ENCODE assay signal across 8 cellular contexts in the genomic region with DNA sequence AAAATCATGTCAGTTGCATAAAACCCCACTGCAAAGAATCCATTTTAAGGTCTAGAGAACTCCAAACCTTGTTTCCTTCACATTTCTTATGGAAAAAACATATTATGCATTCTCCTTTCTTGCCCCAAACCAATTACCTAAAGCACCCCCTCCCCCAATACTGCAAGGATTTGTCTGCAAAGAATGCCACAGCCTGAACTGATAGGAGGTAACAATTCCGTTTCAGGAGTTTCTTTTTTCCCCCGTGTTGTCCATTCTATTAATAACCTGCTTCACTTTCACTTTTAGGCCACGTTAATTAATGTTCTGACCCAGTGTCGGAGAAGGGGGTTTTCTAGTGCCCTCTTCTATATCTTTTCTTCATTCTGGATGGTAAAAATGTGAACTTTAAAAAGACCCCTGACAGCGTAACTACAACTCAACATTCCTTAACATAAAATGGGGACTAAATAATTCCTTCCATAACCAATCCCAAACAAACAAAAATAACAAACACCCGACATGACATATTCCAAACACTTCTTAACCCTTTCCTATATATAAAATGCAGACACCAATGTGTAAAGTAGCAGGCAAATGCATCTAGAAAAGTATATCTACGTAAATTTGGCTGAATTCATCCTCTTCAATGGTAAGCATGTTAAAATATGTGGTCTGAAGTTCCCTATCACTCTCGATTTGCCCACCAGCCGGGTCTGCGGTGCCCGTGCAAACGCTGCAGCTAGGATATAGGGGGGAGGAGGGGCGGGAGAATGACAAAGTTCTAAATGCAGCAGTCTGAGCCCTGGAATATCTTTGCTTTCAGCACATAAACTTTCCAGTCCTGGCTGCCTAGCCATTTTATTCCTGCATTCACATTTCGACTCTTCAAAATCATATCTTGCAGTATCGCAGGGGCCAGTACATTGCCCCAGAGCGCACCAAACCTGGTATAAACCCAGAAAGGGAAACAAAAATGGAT. TPM values are rescaled to one million over a fixed set of nuclear protein-coding genes. Genes with fewer than 3 reads are reported as not detected.
A peak's percentile ranks its signal among the peaks of the same experiment; 100 is the strongest.
DNase-seq lines count a peak whose midpoint lies in the region; ATAC-seq, FAIRE-seq and TF ChIP-seq lines count a peak whose summit lies in the region.

No MANE protein-coding gene starts in this region.

- peak overlapping the region; percentile 95 for H2AFZ ChIP-seq in parathyroid adenoma

- peak overlapping the region; percentile 98 for H3K27ac ChIP-seq in parathyroid adenoma

- H3K79me2 ChIP-seq in parathyroid adenoma, result peaks cover 3% of the 10 kb centered on the region

- peak overlapping the region; percentile 40 for H3K4me2 ChIP-seq in parathyroid adenoma (ENCODE audit: low read length)

- TF ChIP-seq CTCF in parathyroid adenoma (IDR thresholded peaks at IDR 0.05) (no peak), D721Med (IDR thresholded peaks at IDR 0.05; ENCODE audit: insufficient read depth, missing control alignments) (no peak)

- no peaks in the 10 kb centered on the region for H3K4me1 ChIP-seq in parathyroid adenoma

- FAIRE-seq in D721Med (lab: Jason Lieb, UNC), result no peak

- DNase-seq in DMS53 (lab: John Stamatoyannopoulos, UW) (peak; percentile 27), M059J (ENCODE audit: low read depth) (peak; percentile 45), dermis blood vessel endothelial cell (peak; percentile 12), NCI-H510A (lab: John Stamatoyannopoulos, UW) (no peak), iPS-NIHi11 (ENCODE audit: low spot score) (no peak), D721Med (ENCODE audit: insufficient read length, low spot score) (no peak)

- ATAC-seq in GM18907 (IDR thresholded peaks at IDR 0.05; ENCODE audit: unreplicated experiment), result no peak

- H3K4me3 ChIP-seq in parathyroid adenoma (ENCODE audit: low read depth, low read length), result peak overlapping the region; percentile 45

- H3K36me3 ChIP-seq in parathyroid adenoma (ENCODE audit: control insufficient read depth, insufficient read depth, low read length), result no peaks in the 10 kb centered on the region

- peaks cover 20% of the 10 kb centered on the region for H3K27me3 ChIP-seq in parathyroid adenoma (ENCODE audit: control insufficient read depth, insufficient read depth, low read length)

- H3K9me3 ChIP-seq in parathyroid adenoma (ENCODE audit: control insufficient read depth, low read length), result no peaks in the 10 kb centered on the region

- H3K9ac ChIP-seq in parathyroid adenoma, result peak overlapping the region; percentile 74

RNA-seq across cellular contexts. Expression of a gene that starts 1.0 kb away (rescaled TPM):
- 105 and 115 TPM in 2 replicates for total RNA-seq in M059J (2014; rRNA removed; shearing (Covaris generic))
- total RNA-seq in dermis blood vessel endothelial cell, result 43.4 and 56.3 TPM in 2 replicates

Comparison
In these comparisons a context has a peak if more than half of its experiments do, and no peak if none do; other contexts are left out.
1. DNase-seq: peak in DMS53 (single experiment), M059J (single experiment) and dermis blood vessel endothelial cell (single experiment); none in NCI-H510A (single experiment), iPS-NIHi11 (single experiment) and D721Med (single experiment).